Comparison of ENCODE assay signal across 12 cellular contexts in genomic region chr2:9318461-9319337, GRCh38.
DNase-seq lines count a peak whose midpoint lies in the region; ATAC-seq and TF ChIP-seq lines count a peak whose summit lies in the region.
"Had no signal": no experiment of that assay in that cellular context is flagged by ENCODE, and none has a peak within 500 bp of the region (broad histone marks: within the 10 kb centered on the region; RNA-seq: fewer than 3 reads in every experiment).

No MANE protein-coding gene starts in this region.

- peak overlapping the region; percentile 38 for H3K27ac ChIP-seq in muscle layer of colon (ENCODE audit: low read depth, low read length)
- peak overlapping the region; percentile 47 for H3K27ac ChIP-seq in vagina
- H3K27ac ChIP-seq: SJCRH30 had no signal

- H3K27me3 Mint-ChIP-seq in natural killer cell (ENCODE audit: low read depth in 2 of 2): peaks cover 0 to 5% of the 10 kb centered on the region in 2 donors

- ATAC-seq in natural killer cell: no peak

- H3K4me1 Mint-ChIP-seq in natural killer cell: no peaks in the 10 kb centered on the region

- TF ChIP-seq POLR2A in vagina (IDR thresholded peaks at IDR 0.05): no peak

- intact Hi-C loops in vagina (cut with DNase I): loop anchor here (10.0 kb wide), 2 partner anchors 54 to 114 kb away; partner anchors contain the start of gene ASAP2
- intact Hi-C loops in natural killer cell (cut with micrococcal nuclease): no loop called here

- H3K9me3 ChIP-seq in muscle layer of colon (ENCODE audit: low read length) (no peaks in the 10 kb centered on the region), vagina (no peaks in the 10 kb centered on the region)
- H3K9me3 ChIP-seq: SJCRH30 had no signal

- H3K4me1 ChIP-seq in muscle layer of colon (ENCODE audit: insufficient read depth, low read length): peaks cover 22% of the 10 kb centered on the region
- H3K4me1 ChIP-seq in vagina: peaks cover 21% of the 10 kb centered on the region

- DNase-seq in activated effector memory CD4-positive, alpha-beta T cell treated with anti-CD3 and anti-CD28 coated beads, Interleukin-2, amount 50 U/mL, for 16 hours: peak; percentile 10
- DNase-seq in activated effector memory CD4-positive, alpha-beta T cell treated with Interleukin-2 at 50 U/mL for 16 hours: no peak
- DNase-seq in fibroblast of pulmonary artery (ENCODE audit: low read depth) (peak; percentile 69), vagina (ENCODE audit: extremely low spot score in 2 of 2) (no peak), NCI-H2029 treated with DMSO at 0.1 percent for 48 hours (lab: John Stamatoyannopoulos, UW) (no peak), natural killer cell (no peak)
- DNase-seq in activated naive CD4-positive, alpha-beta T cell treated with Interleukin-2 at 50 U/mL for 16 hours: no peak
- DNase-seq: activated CD4-positive, CD25-positive, alpha-beta regulatory T cell; activated T-cell treated with anti-CD3 and anti-CD28 coated beads, Interleukin-2, amount 50 U/mL, for 1 hour; posterior cingulate gyrus had no signal

- H3K4me3 ChIP-seq in fibroblast of pulmonary artery (replicated peaks; ENCODE audit: low read depth, low read length) (no peak overlapping the region), muscle layer of colon (ENCODE audit: low read depth in 1 of 2, low read length in 2 of 2) (peak overlapping the region in 1 of 2 donors; percentile 10), vagina (no peak overlapping the region)
- H3K4me3 ChIP-seq: SJCRH30 had no signal

- H3K36me3 ChIP-seq in muscle layer of colon (ENCODE audit: insufficient read depth, low read length): peaks cover 9% of the 10 kb centered on the region
- H3K36me3 ChIP-seq in vagina: no peaks in the 10 kb centered on the region

- H3K9ac ChIP-seq in muscle layer of colon (ENCODE audit: low read length): no peak overlapping the region

- no peaks in the 10 kb centered on the region for H3K36me3 Mint-ChIP-seq in natural killer cell

- no peaks in the 10 kb centered on the region for H3K27me3 ChIP-seq in muscle layer of colon (ENCODE audit: control insufficient read depth in 1 of 2, insufficient read depth in 2 of 2, low read length in 2 of 2)
- H3K27me3 ChIP-seq in vagina: no peaks in the 10 kb centered on the region
- H3K27me3 ChIP-seq: SJCRH30 had no signal

- TF ChIP-seq CTCF in fibroblast of pulmonary artery (IDR thresholded peaks at IDR 0.05; ENCODE audit: low read length, missing control alignments) (no peak), vagina (IDR thresholded peaks at IDR 0.05) (no peak), natural killer cell (IDR thresholded peaks at IDR 0.05) (no peak)

- H3K27ac Mint-ChIP-seq in natural killer cell: no peak overlapping the region

- H3K9me3 Mint-ChIP-seq in natural killer cell: no peaks in the 10 kb centered on the region

- H3K4me3 Mint-ChIP-seq in natural killer cell: no peak overlapping the region

Comparison
In these comparisons a context has a peak if more than half of its experiments do, and no peak if none do; other contexts are left out.
1. DNase-seq: peak in activated effector memory CD4-positive, alpha-beta T cell treated with anti-CD3 and anti-CD28 coated beads, Interleukin-2, amount 50 U/mL, for 16 hours (single experiment) and fibroblast of pulmonary artery (single experiment); none in activated effector memory CD4-positive, alpha-beta T cell treated with Interleukin-2 at 50 U/mL for 16 hours (single experiment), vagina (0 of 2), NCI-H2029 treated with DMSO at 0.1 percent for 48 hours (single experiment), natural killer cell (single experiment) and activated naive CD4-positive, alpha-beta T cell treated with Interleukin-2 at 50 U/mL for 16 hours (single experiment).